9 cellular contexts compared by ENCODE assay signal in genomic region chr16:30615358-30616076, GRCh38. TPM values are rescaled to one million over a fixed set of nuclear protein-coding genes. Genes with fewer than 3 reads are reported as not detected.
A peak's percentile ranks its signal among the peaks of the same experiment; 100 is the strongest.
DNase-seq lines count a peak whose midpoint lies in the region; ATAC-seq and TF ChIP-seq lines count a peak whose summit lies in the region.
"Had no signal": no experiment of that assay in that cellular context is flagged by ENCODE, and none has a peak within 500 bp of the region (broad histone marks: within the 10 kb centered on the region; RNA-seq: fewer than 3 reads in every experiment).

No MANE protein-coding gene starts in this region.

- intact Hi-C loops in MCF 10A (cut with micrococcal nuclease) (no loop called here), mucosa of descending colon (cut with DNase I, micrococcal nuclease) (no loop called here)

- BruUV-seq in MCF 10A (replicated peaks; lab: Mats Ljungman, UMichigan), result no TSS peak

- no peaks in the 10 kb centered on the region for H3K4me1 Mint-ChIP-seq in MCF 10A (ENCODE audit: insufficient read depth, unreplicated experiment)
- H3K4me1 Mint-ChIP-seq in stimulated activated naive CD8-positive, alpha-beta T cell treated with anti-CD3 and anti-CD28 coated beads, Interleukin-15, amount 100 ng/mL, for 72 hours, result peaks cover 20% of the 10 kb centered on the region

- no peak overlapping the region for H3K27ac Mint-ChIP-seq in MCF 10A (ENCODE audit: low read depth, unreplicated experiment)
- H3K27ac Mint-ChIP-seq in stimulated activated naive CD8-positive, alpha-beta T cell treated with anti-CD3 and anti-CD28 coated beads, Interleukin-15, amount 100 ng/mL, for 72 hours, result no peak overlapping the region
- H3K27ac Mint-ChIP-seq: IgD-negative memory B cell had no signal

- ATAC-seq in mucosa of descending colon, result peak; percentile 96
- peak; percentile 91 for ATAC-seq in stimulated activated naive CD8-positive, alpha-beta T cell treated with anti-CD3 and anti-CD28 coated beads, Interleukin-15, amount 100 ng/mL, for 72 hours
- no peak for ATAC-seq in HG02623 (IDR thresholded peaks at IDR 0.05; ENCODE audit: unreplicated experiment)

- no peak overlapping the region for H3K4me3 ChIP-seq in mucosa of descending colon

- no peaks in the 10 kb centered on the region for H3K9me3 ChIP-seq in mucosa of descending colon

- POLR2A ChIA-PET in MCF 10A (lab: Yijun Ruan, JAX), result interaction anchor here (0.7 to 0.8 kb wide), 2 partner anchors 30 to 186 kb away, joined by 3 to 4 read pairs; partner anchors contain the start of gene DCTPP1

- H3K4me1 ChIP-seq in mucosa of descending colon (ENCODE audit: low read depth), result peaks cover 3% of the 10 kb centered on the region

- no peaks in the 10 kb centered on the region for H3K27me3 Mint-ChIP-seq in MCF 10A (ENCODE audit: insufficient read depth, unreplicated experiment)
- H3K27me3 Mint-ChIP-seq in stimulated activated naive CD8-positive, alpha-beta T cell treated with anti-CD3 and anti-CD28 coated beads, Interleukin-15, amount 100 ng/mL, for 72 hours, result peaks cover 5% of the 10 kb centered on the region

- H3K9me3 Mint-ChIP-seq in MCF 10A (ENCODE audit: unreplicated experiment), result no peaks in the 10 kb centered on the region
- no peaks in the 10 kb centered on the region for H3K9me3 Mint-ChIP-seq in stimulated activated naive CD8-positive, alpha-beta T cell treated with anti-CD3 and anti-CD28 coated beads, Interleukin-15, amount 100 ng/mL, for 72 hours
- H3K9me3 Mint-ChIP-seq: IgD-negative memory B cell had no signal

- H3K36me3 Mint-ChIP-seq in MCF 10A (ENCODE audit: insufficient read depth, unreplicated experiment), result peaks cover under 1% of the 10 kb centered on the region

- no peak overlapping the region for H3K4me3 Mint-ChIP-seq in MCF 10A (ENCODE audit: unreplicated experiment)
- no peak overlapping the region for H3K4me3 Mint-ChIP-seq in stimulated activated naive CD8-positive, alpha-beta T cell treated with anti-CD3 and anti-CD28 coated beads, Interleukin-15, amount 100 ng/mL, for 72 hours
- H3K4me3 Mint-ChIP-seq: IgD-negative memory B cell had no signal

- DNase-seq in DMS 273 treated with DMSO at 0.1 percent for 48 hours (lab: John Stamatoyannopoulos, UW) (peak; percentile 5), M059J (ENCODE audit: low read depth) (peak; percentile 36), UCSD-AML1 (lab: John Stamatoyannopoulos, UW; ENCODE audit: unreplicated experiment) (peak; percentile 83), MCF 10A (ENCODE audit: unreplicated experiment) (peak; percentile 40), mucosa of descending colon (peak; percentile 82 to 88 (median 87)), occipital lobe (lab: John Stamatoyannopoulos, UW) (no peak)
- DNase-seq in stimulated activated naive CD8-positive, alpha-beta T cell treated with anti-CD3 and anti-CD28 coated beads, Interleukin-15, amount 100 ng/mL, for 72 hours, result peak; percentile 80 to 87

- CTCF ChIA-PET in MCF 10A (lab: Yijun Ruan, JAX), result interaction anchor here (0.6 to 1.6 kb wide), 14 partner anchors 10 to 267 kb away, joined by 3 to 6 read pairs (median 3); partner anchors contain the start of gene DCTPP1

- H3K36me3 ChIP-seq in mucosa of descending colon (ENCODE audit: low read depth), result no peaks in the 10 kb centered on the region

- peak; percentile 38 for TF ChIP-seq CTCF in MCF 10A (IDR thresholded peaks at IDR 0.05; ENCODE audit: unreplicated experiment)
- peak; percentile 64 for TF ChIP-seq CTCF in mucosa of descending colon (IDR thresholded peaks at IDR 0.05)

RNA-seq across cellular contexts. Expression of gene ZNF689, which starts 5.3 kb away (rescaled TPM):
- 9.9 and 12.7 TPM in 2 replicates for total RNA-seq in M059J (2014; rRNA removed; shearing (Covaris generic))
- total RNA-seq in MCF 10A (2022) (4.5 and 6.1 TPM in 2 replicates), mucosa of descending colon (10 to 100 TPM in 2 of 3 donors, 1 to 10 TPM in 1; 7.6 to 10.7 (median 10.5) TPM), occipital lobe (8.9 TPM)

RNA-seq across cellular contexts. Expression of gene ZNF785, which starts 30.0 kb away (rescaled TPM):
- 4.0 and 6.3 TPM in 2 replicates for total RNA-seq in M059J (2014; rRNA removed; shearing (Covaris generic))
- total RNA-seq in MCF 10A (2022), result 12.8 and 16.3 TPM in 2 replicates
- total RNA-seq in mucosa of descending colon, result 10 to 100 TPM; 14.7 to 28.4 (median 24.8) TPM
- 16.1 TPM for total RNA-seq in occipital lobe

RNA-seq across cellular contexts. Expression of gene PRR14, which starts 35.2 kb away (rescaled TPM):
- 6.1 and 14.1 TPM in 2 replicates for total RNA-seq in M059J (2014; rRNA removed; shearing (Covaris generic))
- total RNA-seq in MCF 10A (2022) (39.4 and 41.4 TPM in 2 replicates), mucosa of descending colon (10 to 100 TPM; 42.1 to 65.6 (median 45.6) TPM), occipital lobe (9.2 TPM)

RNA-seq across cellular contexts. Expression of gene FBRS, which starts 42.7 kb away (rescaled TPM):
- total RNA-seq in M059J (2014; rRNA removed; shearing (Covaris generic)), result 7.5 and 14.2 TPM in 2 replicates
- 69.1 and 80.8 TPM in 2 replicates for total RNA-seq in MCF 10A (2022)
- total RNA-seq in mucosa of descending colon, result 10 to 100 TPM; 82.6 to 97.1 (median 85.8) TPM
- total RNA-seq in occipital lobe, result 11.5 TPM

RNA-seq across cellular contexts. Expression of gene ZNF688, which starts 44.0 kb away (rescaled TPM):
- 7.6 and 10.5 TPM in 2 replicates for total RNA-seq in M059J (2014; rRNA removed; shearing (Covaris generic))
- total RNA-seq in MCF 10A (2022), result 9.0 and 11.6 TPM in 2 replicates
- 10 to 100 TPM; 17.0 to 23.0 (median 20.7) TPM for total RNA-seq in mucosa of descending colon
- total RNA-seq in occipital lobe, result 5.9 TPM
